In the genomic region with DNA sequence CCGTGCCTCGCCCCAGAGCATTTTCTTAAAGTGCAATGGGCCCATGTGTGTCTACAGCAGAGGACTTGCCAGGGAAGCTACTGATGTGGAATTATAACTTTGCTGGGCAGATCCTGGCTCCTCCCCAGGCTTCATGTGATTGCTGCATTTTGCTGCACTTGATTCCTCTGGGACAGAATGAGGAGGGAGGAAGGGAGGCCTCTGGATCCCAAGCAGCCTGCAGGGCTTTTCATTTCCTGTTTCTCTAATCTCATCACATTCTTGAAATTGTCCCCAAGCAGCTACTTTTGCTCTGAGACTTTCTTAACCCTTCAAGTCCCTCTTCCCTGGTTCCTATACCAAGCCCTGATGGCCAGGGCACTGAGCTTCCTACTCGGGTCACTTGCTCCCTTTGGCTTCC, we compare ENCODE assay signal across 1 cellular context.
TF ChIP-seq lines count a peak whose summit lies in the region.

No MANE protein-coding gene starts in this region.

TF ChIP-seq in GM23338, 12 proteins besides CTCF, POLR2A, EP300 and RAD21 (continued from another document):
- TF ChIP-seq, protein P1, sequence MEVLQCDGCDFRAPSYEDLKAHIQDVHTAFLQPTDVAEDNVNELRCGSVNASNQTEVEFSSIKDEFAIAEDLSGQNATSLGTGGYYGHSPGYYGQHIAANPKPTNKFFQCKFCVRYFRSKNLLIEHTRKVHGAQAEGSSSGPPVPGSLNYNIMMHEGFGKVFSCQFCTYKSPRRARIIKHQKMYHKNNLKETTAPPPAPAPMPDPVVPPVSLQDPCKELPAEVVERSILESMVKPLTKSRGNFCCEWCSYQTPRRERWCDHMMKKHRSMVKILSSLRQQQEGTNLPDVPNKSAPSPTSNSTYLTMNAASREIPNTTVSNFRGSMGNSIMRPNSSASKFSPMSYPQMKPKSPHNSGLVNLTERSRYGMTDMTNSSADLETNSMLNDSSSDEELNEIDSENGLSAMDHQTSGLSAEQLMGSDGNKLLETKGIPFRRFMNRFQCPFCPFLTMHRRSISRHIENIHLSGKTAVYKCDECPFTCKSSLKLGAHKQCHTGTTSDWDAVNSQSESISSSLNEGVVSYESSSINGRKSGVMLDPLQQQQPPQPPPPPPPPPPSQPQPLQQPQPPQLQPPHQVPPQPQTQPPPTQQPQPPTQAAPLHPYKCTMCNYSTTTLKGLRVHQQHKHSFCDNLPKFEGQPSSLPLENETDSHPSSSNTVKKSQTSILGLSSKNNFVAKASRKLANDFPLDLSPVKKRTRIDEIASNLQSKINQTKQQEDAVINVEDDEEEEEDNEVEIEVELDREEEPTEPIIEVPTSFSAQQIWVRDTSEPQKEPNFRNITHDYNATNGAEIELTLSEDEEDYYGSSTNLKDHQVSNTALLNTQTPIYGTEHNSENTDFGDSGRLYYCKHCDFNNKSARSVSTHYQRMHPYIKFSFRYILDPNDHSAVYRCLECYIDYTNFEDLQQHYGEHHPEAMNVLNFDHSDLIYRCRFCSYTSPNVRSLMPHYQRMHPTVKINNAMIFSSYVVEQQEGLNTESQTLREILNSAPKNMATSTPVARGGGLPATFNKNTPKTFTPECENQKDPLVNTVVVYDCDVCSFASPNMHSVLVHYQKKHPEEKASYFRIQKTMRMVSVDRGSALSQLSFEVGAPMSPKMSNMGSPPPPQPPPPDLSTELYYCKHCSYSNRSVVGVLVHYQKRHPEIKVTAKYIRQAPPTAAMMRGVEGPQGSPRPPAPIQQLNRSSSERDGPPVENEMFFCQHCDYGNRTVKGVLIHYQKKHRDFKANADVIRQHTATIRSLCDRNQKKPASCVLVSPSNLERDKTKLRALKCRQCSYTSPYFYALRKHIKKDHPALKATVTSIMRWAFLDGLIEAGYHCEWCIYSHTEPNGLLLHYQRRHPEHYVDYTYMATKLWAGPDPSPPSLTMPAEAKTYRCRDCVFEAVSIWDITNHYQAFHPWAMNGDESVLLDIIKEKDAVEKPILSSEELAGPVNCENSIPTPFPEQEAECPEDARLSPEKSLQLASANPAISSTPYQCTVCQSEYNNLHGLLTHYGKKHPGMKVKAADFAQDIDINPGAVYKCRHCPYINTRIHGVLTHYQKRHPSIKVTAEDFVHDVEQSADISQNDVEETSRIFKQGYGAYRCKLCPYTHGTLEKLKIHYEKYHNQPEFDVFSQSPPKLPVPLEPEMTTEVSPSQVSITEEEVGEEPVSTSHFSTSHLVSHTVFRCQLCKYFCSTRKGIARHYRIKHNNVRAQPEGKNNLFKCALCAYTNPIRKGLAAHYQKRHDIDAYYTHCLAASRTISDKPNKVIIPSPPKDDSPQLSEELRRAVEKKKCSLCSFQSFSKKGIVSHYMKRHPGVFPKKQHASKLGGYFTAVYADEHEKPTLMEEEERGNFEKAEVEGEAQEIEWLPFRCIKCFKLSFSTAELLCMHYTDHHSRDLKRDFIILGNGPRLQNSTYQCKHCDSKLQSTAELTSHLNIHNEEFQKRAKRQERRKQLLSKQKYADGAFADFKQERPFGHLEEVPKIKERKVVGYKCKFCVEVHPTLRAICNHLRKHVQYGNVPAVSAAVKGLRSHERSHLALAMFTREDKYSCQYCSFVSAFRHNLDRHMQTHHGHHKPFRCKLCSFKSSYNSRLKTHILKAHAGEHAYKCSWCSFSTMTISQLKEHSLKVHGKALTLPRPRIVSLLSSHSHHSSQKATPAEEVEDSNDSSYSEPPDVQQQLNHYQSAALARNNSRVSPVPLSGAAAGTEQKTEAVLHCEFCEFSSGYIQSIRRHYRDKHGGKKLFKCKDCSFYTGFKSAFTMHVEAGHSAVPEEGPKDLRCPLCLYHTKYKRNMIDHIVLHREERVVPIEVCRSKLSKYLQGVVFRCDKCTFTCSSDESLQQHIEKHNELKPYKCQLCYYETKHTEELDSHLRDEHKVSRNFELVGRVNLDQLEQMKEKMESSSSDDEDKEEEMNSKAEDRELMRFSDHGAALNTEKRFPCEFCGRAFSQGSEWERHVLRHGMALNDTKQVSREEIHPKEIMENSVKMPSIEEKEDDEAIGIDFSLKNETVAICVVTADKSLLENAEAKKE (CRISPR knock-in tag; IDR thresholded peaks at IDR 0.05): no peak
- TF ChIP-seq POLR2AphosphoS5 (IDR thresholded peaks at IDR 0.05; ENCODE audit: low read depth) (no peak), ZNF114 (CRISPR knock-in tag; IDR thresholded peaks at IDR 0.05) (no peak), STAT1 (IDR thresholded peaks at IDR 0.05; ENCODE audit: unreplicated experiment) (no peak), CREB1 (CRISPR knock-in tag; IDR thresholded peaks at IDR 0.05; ENCODE audit: low read depth) (no peak), JUNB (IDR thresholded peaks at IDR 0.05; ENCODE audit: unreplicated experiment) (no peak), EZH2 (IDR thresholded peaks at IDR 0.05; ENCODE audit: low read depth, unreplicated experiment) (no peak)
- TF ChIP-seq, protein P2, sequence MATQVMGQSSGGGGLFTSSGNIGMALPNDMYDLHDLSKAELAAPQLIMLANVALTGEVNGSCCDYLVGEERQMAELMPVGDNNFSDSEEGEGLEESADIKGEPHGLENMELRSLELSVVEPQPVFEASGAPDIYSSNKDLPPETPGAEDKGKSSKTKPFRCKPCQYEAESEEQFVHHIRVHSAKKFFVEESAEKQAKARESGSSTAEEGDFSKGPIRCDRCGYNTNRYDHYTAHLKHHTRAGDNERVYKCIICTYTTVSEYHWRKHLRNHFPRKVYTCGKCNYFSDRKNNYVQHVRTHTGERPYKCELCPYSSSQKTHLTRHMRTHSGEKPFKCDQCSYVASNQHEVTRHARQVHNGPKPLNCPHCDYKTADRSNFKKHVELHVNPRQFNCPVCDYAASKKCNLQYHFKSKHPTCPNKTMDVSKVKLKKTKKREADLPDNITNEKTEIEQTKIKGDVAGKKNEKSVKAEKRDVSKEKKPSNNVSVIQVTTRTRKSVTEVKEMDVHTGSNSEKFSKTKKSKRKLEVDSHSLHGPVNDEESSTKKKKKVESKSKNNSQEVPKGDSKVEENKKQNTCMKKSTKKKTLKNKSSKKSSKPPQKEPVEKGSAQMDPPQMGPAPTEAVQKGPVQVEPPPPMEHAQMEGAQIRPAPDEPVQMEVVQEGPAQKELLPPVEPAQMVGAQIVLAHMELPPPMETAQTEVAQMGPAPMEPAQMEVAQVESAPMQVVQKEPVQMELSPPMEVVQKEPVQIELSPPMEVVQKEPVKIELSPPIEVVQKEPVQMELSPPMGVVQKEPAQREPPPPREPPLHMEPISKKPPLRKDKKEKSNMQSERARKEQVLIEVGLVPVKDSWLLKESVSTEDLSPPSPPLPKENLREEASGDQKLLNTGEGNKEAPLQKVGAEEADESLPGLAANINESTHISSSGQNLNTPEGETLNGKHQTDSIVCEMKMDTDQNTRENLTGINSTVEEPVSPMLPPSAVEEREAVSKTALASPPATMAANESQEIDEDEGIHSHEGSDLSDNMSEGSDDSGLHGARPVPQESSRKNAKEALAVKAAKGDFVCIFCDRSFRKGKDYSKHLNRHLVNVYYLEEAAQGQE (IDR thresholded peaks at IDR 0.05; ENCODE audit: unreplicated experiment): no peak
